16 cellular contexts compared by ENCODE assay signal in the genomic region with DNA sequence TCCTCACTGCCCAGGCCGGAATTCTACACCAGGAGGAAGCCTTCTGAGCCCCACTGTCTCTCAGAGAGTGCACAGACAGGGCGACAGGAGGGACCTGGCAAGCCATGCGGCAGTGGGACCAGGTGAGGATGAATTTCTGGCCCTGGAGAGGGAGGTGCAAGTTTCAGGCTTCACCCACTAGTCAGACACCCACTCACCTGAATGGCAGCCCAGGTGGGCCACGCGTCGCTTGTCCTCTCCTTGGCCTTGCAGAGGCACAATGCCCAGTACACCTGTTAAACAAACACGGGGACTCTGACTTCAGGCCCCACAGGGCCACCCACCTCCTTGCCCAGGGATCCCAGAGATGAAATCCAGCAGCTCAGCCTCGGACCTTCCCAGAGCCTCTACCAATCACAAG. TPM values are rescaled to one million over a fixed set of nuclear protein-coding genes. Genes with fewer than 3 reads are reported as not detected.
A peak's percentile ranks its signal among the peaks of the same experiment; 100 is the strongest.
DNase-seq lines count a peak whose midpoint lies in the region; ATAC-seq and TF ChIP-seq lines count a peak whose summit lies in the region.
"Had no signal": no experiment of that assay in that cellular context is flagged by ENCODE, and none has a peak within 500 bp of the region (broad histone marks: within the 10 kb centered on the region; RNA-seq: fewer than 3 reads in every experiment).

No MANE protein-coding gene starts in this region.

- no peak overlapping the region for H3K4me3 ChIP-seq in CD8-positive, alpha-beta memory T cell (ENCODE audit: low read length)
- H3K4me3 ChIP-seq: right atrium auricular region had no signal

- CTCF ChIA-PET in CD8-positive, alpha-beta memory T cell (lab: Charles Lee) = interaction anchor here (1.1 to 5.8 kb wide), 3 partner anchors 9 to 136 kb away, joined by 3 to 34 read pairs (median 3); no protein-coding TSS in a partner anchor
- CTCF ChIA-PET in activated CD8-positive, alpha-beta T cell treated with anti-CD3 and anti-CD28 coated beads, Interleukin-2, amount 10 ng/mL, durations not matched to agents 7 days and 5 days (lab: Charles Lee) = interaction anchor here (4.1 kb wide), 1 partner anchor 9 kb away, joined by 40 read pairs; no protein-coding TSS in a partner anchor

- H3K4me3 Mint-ChIP-seq in CD8-positive, alpha-beta memory T cell = peak overlapping the region in 5 of 7 donors; percentile 10 to 37 (median 17)
- H3K4me3 Mint-ChIP-seq in activated CD8-positive, alpha-beta T cell treated with anti-CD3 and anti-CD28 coated beads, Interleukin-2, amount 10 ng/mL, durations not matched to agents 7 days and 5 days = no peak overlapping the region
- peak overlapping the region in 3 of 5 donors; percentile 24 to 44 (median 35) for H3K4me3 Mint-ChIP-seq in immature natural killer cell
- no peak overlapping the region for H3K4me3 Mint-ChIP-seq in stimulated activated naive B cell treated with anti-CD40 and anti-IgM and Interleukin-4, amounts not matched to agents 10 μg/mL and 1 μg/mL and 100 μg/mL, for 72 hours
- no peak overlapping the region for H3K4me3 Mint-ChIP-seq in chondrocyte (ENCODE audit: unreplicated experiment)
- H3K4me3 Mint-ChIP-seq: stimulated activated naive CD8-positive, alpha-beta T cell treated with anti-CD3 and anti-CD28 coated beads, Interleukin-15, Interleukin-2, amounts not matched to agents 100 ng/mL and 50 ng/mL, for 24 hours; WTC11 had no signal

- DNase-seq in CD8-positive, alpha-beta memory T cell = peak in 1 of 5 donors; percentile 10
- DNase-seq in activated CD8-positive, alpha-beta T cell treated with anti-CD3 and anti-CD28 coated beads, Interleukin-2, amount 10 ng/mL, durations not matched to agents 7 days and 5 days = no peak
- DNase-seq in immature natural killer cell (peak in 1 of 3 donors; percentile 1), DMS153 treated with DMSO at 0.1 percent for 48 hours (lab: John Stamatoyannopoulos, UW; ENCODE audit: unreplicated experiment) (no peak), chondrocyte (ENCODE audit: low spot score) (no peak)
- no peak for DNase-seq in stimulated activated naive B cell treated with anti-CD40 and anti-IgM and Interleukin-4, amounts not matched to agents 10 μg/mL and 1 μg/mL and 100 μg/mL, for 72 hours
- DNase-seq: activated gamma-delta T cell treated with Interleukin-2 at 50 U/mL for 16 hours, erythroblast, Kasumi-1, NCI-H69 had no signal

- no peak overlapping the region for H3K27ac ChIP-seq in CD8-positive, alpha-beta memory T cell (ENCODE audit: low read depth, low read length)

- H3K4me1 Mint-ChIP-seq in CD8-positive, alpha-beta memory T cell = peaks cover 40 to 60% (median 55%) of the 10 kb centered on the region in 3 donors
- H3K4me1 Mint-ChIP-seq in activated CD8-positive, alpha-beta T cell treated with anti-CD3 and anti-CD28 coated beads, Interleukin-2, amount 10 ng/mL, durations not matched to agents 7 days and 5 days (ENCODE audit: low read depth) = peaks cover 47% of the 10 kb centered on the region
- H3K4me1 Mint-ChIP-seq in immature natural killer cell (peaks cover 46 to 53% of the 10 kb centered on the region in 2 donors), chondrocyte (ENCODE audit: low read depth) (peaks cover 26% of the 10 kb centered on the region)
- peaks cover 19 to 33% of the 10 kb centered on the region in 2 donors for H3K4me1 Mint-ChIP-seq in stimulated activated naive B cell treated with anti-CD40 and anti-IgM and Interleukin-4, amounts not matched to agents 10 μg/mL and 1 μg/mL and 100 μg/mL, for 72 hours

- no peaks in the 10 kb centered on the region for H3K27me3 ChIP-seq in CD8-positive, alpha-beta memory T cell (ENCODE audit: insufficient read depth, low read length, poor library complexity, severe bottlenecking)
- H3K27me3 ChIP-seq: right atrium auricular region had no signal

- no peak for ATAC-seq in activated CD8-positive, alpha-beta T cell treated with anti-CD3 and anti-CD28 coated beads, Interleukin-2, amount 10 ng/mL, durations not matched to agents 7 days and 5 days
- no peak for ATAC-seq in stimulated activated naive B cell treated with anti-CD40 and anti-IgM and Interleukin-4, amounts not matched to agents 10 μg/mL and 1 μg/mL and 100 μg/mL, for 72 hours (replicated peaks)
- no peak for ATAC-seq in GM18520 (IDR thresholded peaks at IDR 0.05; ENCODE audit: unreplicated experiment)
- ATAC-seq: WTC11 had no signal

- H3K27ac Mint-ChIP-seq in CD8-positive, alpha-beta memory T cell = peak overlapping the region; percentile 66 to 98 (median 78)
- peak overlapping the region; percentile 46 for H3K27ac Mint-ChIP-seq in activated CD8-positive, alpha-beta T cell treated with anti-CD3 and anti-CD28 coated beads, Interleukin-2, amount 10 ng/mL, durations not matched to agents 7 days and 5 days
- H3K27ac Mint-ChIP-seq in immature natural killer cell = peak overlapping the region; percentile 21 to 99 (median 62)
- H3K27ac Mint-ChIP-seq in stimulated activated naive B cell treated with anti-CD40 and anti-IgM and Interleukin-4, amounts not matched to agents 10 μg/mL and 1 μg/mL and 100 μg/mL, for 72 hours = peak overlapping the region; percentile 38
- H3K27ac Mint-ChIP-seq in chondrocyte (ENCODE audit: unreplicated experiment) = no peak overlapping the region
- H3K27ac Mint-ChIP-seq: stimulated activated naive CD8-positive, alpha-beta T cell treated with anti-CD3 and anti-CD28 coated beads, Interleukin-15, Interleukin-2, amounts not matched to agents 100 ng/mL and 50 ng/mL, for 24 hours; WTC11 had no signal

- H3K9me3 ChIP-seq in CD8-positive, alpha-beta memory T cell (ENCODE audit: low read length) = no peaks in the 10 kb centered on the region
- H3K9me3 ChIP-seq: right atrium auricular region had no signal

- no peaks in the 10 kb centered on the region for H3K9me3 Mint-ChIP-seq in CD8-positive, alpha-beta memory T cell
- H3K9me3 Mint-ChIP-seq in activated CD8-positive, alpha-beta T cell treated with anti-CD3 and anti-CD28 coated beads, Interleukin-2, amount 10 ng/mL, durations not matched to agents 7 days and 5 days (ENCODE audit: insufficient read depth) = no peaks in the 10 kb centered on the region
- H3K9me3 Mint-ChIP-seq in immature natural killer cell = no peaks in the 10 kb centered on the region
- no peaks in the 10 kb centered on the region for H3K9me3 Mint-ChIP-seq in stimulated activated naive B cell treated with anti-CD40 and anti-IgM and Interleukin-4, amounts not matched to agents 10 μg/mL and 1 μg/mL and 100 μg/mL, for 72 hours
- no peaks in the 10 kb centered on the region for H3K9me3 Mint-ChIP-seq in chondrocyte (ENCODE audit: low read depth)
- H3K9me3 Mint-ChIP-seq: stimulated activated naive CD8-positive, alpha-beta T cell treated with anti-CD3 and anti-CD28 coated beads, Interleukin-15, Interleukin-2, amounts not matched to agents 100 ng/mL and 50 ng/mL, for 24 hours; WTC11 had no signal

- TF ChIP-seq CTCF in chondrocyte (IDR thresholded peaks at IDR 0.05) = no peak

- H3K36me3 Mint-ChIP-seq in CD8-positive, alpha-beta memory T cell = peaks cover 0 to 73% (median 0%) of the 10 kb centered on the region in 3 donors
- peaks cover 48% of the 10 kb centered on the region for H3K36me3 Mint-ChIP-seq in activated CD8-positive, alpha-beta T cell treated with anti-CD3 and anti-CD28 coated beads, Interleukin-2, amount 10 ng/mL, durations not matched to agents 7 days and 5 days (ENCODE audit: low read depth)
- H3K36me3 Mint-ChIP-seq in immature natural killer cell (peaks cover 5 to 17% (median 6%) of the 10 kb centered on the region in 3 donors), chondrocyte (ENCODE audit: low read depth) (peaks cover 2% of the 10 kb centered on the region)
- H3K36me3 Mint-ChIP-seq in stimulated activated naive B cell treated with anti-CD40 and anti-IgM and Interleukin-4, amounts not matched to agents 10 μg/mL and 1 μg/mL and 100 μg/mL, for 72 hours = peaks cover 8 to 19% of the 10 kb centered on the region in 2 donors
- H3K36me3 Mint-ChIP-seq: WTC11 had no signal

- POLR2A ChIA-PET in CD8-positive, alpha-beta memory T cell (lab: Charles Lee) = no interaction called here
- POLR2A ChIA-PET in activated CD8-positive, alpha-beta T cell treated with anti-CD3 and anti-CD28 coated beads, Interleukin-2, amount 10 ng/mL, durations not matched to agents 7 days and 5 days (lab: Charles Lee) = interaction anchor here (1.1 to 2.0 kb wide), 2 partner anchors 9 to 93 kb away, joined by 3 to 8 read pairs; no protein-coding TSS in a partner anchor

- H3K4me1 ChIP-seq in CD8-positive, alpha-beta memory T cell (ENCODE audit: insufficient read depth, low read length) = peaks cover 47% of the 10 kb centered on the region

- peaks cover 0 to 2% of the 10 kb centered on the region in 2 donors for H3K27me3 Mint-ChIP-seq in CD8-positive, alpha-beta memory T cell
- H3K27me3 Mint-ChIP-seq in activated CD8-positive, alpha-beta T cell treated with anti-CD3 and anti-CD28 coated beads, Interleukin-2, amount 10 ng/mL, durations not matched to agents 7 days and 5 days (ENCODE audit: low read depth) = no peaks in the 10 kb centered on the region
- H3K27me3 Mint-ChIP-seq in immature natural killer cell (ENCODE audit: low read depth in 3 of 3) (peaks cover 31 to 61% (median 37%) of the 10 kb centered on the region in 3 donors), chondrocyte (ENCODE audit: low read depth) (no peaks in the 10 kb centered on the region)
- H3K27me3 Mint-ChIP-seq in stimulated activated naive B cell treated with anti-CD40 and anti-IgM and Interleukin-4, amounts not matched to agents 10 μg/mL and 1 μg/mL and 100 μg/mL, for 72 hours = no peaks in the 10 kb centered on the region
- H3K27me3 Mint-ChIP-seq: stimulated activated naive CD8-positive, alpha-beta T cell treated with anti-CD3 and anti-CD28 coated beads, Interleukin-15, Interleukin-2, amounts not matched to agents 100 ng/mL and 50 ng/mL, for 24 hours had no signal

- peaks cover 59% of the 10 kb centered on the region for H3K36me3 ChIP-seq in CD8-positive, alpha-beta memory T cell (ENCODE audit: insufficient read depth, low read length)

RNA-seq across cellular contexts. Expression of a gene that starts 4.2 kb away (rescaled TPM):
- 10 to 100 TPM; 92.0 to 96.3 TPM for total RNA-seq in CD8-positive, alpha-beta memory T cell
- 129 TPM for polyA plus RNA-seq in CD8-positive, alpha-beta memory T cell
- total RNA-seq in activated CD8-positive, alpha-beta T cell treated with anti-CD3 and anti-CD28 coated beads, Interleukin-2, amount 10 ng/mL, durations not matched to agents 7 days and 5 days = 100 to 1,000 TPM; 167 to 176 TPM
- 100 to 1,000 TPM in 1 of 3 donors, 10 to 100 TPM in 2; 37.6 to 112 (median 37.8) TPM for polyA plus RNA-seq in immature natural killer cell
- 18.8 to 26.0 TPM (median 24.6 TPM) in 3 replicates for total RNA-seq in chondrocyte

RNA-seq across cellular contexts. Expression of a gene that starts 13.5 kb away (rescaled TPM):
- 100 to 1,000 TPM; 104 to 108 TPM for total RNA-seq in CD8-positive, alpha-beta memory T cell
- 51.1 TPM for polyA plus RNA-seq in CD8-positive, alpha-beta memory T cell
- 10 to 100 TPM; 55.1 to 61.4 TPM for total RNA-seq in activated CD8-positive, alpha-beta T cell treated with anti-CD3 and anti-CD28 coated beads, Interleukin-2, amount 10 ng/mL, durations not matched to agents 7 days and 5 days
- 10 to 100 TPM; 32.7 to 42.4 (median 38.7) TPM for polyA plus RNA-seq in immature natural killer cell
- 27.5 to 28.0 TPM (median 27.8 TPM) in 3 replicates for total RNA-seq in chondrocyte

RNA-seq across cellular contexts. Expression of a gene that starts 40.5 kb away (rescaled TPM):
- total RNA-seq in CD8-positive, alpha-beta memory T cell = under 1 TPM in 1 of 2 experiments, not detected in 1; 0.31 TPM
- polyA plus RNA-seq in CD8-positive, alpha-beta memory T cell = not detected
- not detected for total RNA-seq in activated CD8-positive, alpha-beta T cell treated with anti-CD3 and anti-CD28 coated beads, Interleukin-2, amount 10 ng/mL, durations not matched to agents 7 days and 5 days
- under 1 TPM in 2 of 3 donors, not detected in 1; 0.07 to 0.20 TPM for polyA plus RNA-seq in immature natural killer cell
- 79.7 to 82.0 TPM (median 81.8 TPM) in 3 replicates for total RNA-seq in chondrocyte
- total RNA-seq: OCI-LY7; T-helper 1 cell treated with Interleukin-12 subunit alpha and Interleukin-12 subunit beta and Interleukin-4 antibody, amounts not matched to agents 30 ng/mL and 1 ng/mL, for 36 hours had no signal

Comparison
In these comparisons a context has a peak if more than half of its experiments do, and no peak if none do; other contexts are left out.
1. H3K4me3 Mint-ChIP-seq: peak in CD8-positive, alpha-beta memory T cell (5 of 7) and immature natural killer cell (3 of 5); none in activated CD8-positive, alpha-beta T cell treated with anti-CD3 and anti-CD28 coated beads, Interleukin-2, amount 10 ng/mL, durations not matched to agents 7 days and 5 days (single experiment), stimulated activated naive B cell treated with anti-CD40 and anti-IgM and Interleukin-4, amounts not matched to agents 10 μg/mL and 1 μg/mL and 100 μg/mL, for 72 hours (0 of 2) and chondrocyte (single experiment).
2. RNA of a gene that starts 40.5 kb away (total RNA-seq): 79.7 to 82.0 TPM in chondrocyte; 0.31 TPM in CD8-positive, alpha-beta memory T cell and not detected in activated CD8-positive, alpha-beta T cell treated with anti-CD3 and anti-CD28 coated beads, Interleukin-2, amount 10 ng/mL, durations not matched to agents 7 days and 5 days; every median in the first group is over 10 times any median in the second.